ENCODE assay signal across 16 cellular contexts in the genomic region with DNA sequence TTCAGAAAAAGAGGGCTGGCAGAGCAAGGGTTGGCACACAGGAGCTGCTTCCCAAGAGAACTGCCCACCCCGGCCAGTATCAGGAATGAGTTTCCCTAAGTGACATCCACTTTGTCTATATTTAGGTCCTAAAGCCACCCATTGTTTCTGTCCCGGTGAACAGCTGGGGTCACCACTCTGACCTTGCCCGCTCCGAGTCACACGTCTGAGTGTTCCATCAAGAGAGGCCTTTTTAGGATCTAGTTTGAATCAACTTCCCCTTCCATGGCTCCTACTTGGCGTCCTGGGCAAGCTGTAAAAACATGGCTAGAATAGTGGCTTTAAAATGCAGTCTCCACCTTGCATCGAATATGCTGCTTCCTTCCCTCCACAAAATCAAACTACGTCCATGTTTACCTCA.
"Had no signal": no experiment of that assay in that cellular context is flagged by ENCODE, and none has a peak within 500 bp of the region (broad histone marks: within the 10 kb centered on the region; RNA-seq: fewer than 3 reads in every experiment).

No MANE protein-coding gene starts in this region.

- H3K27ac Mint-ChIP-seq: activated naive CD4-positive, alpha-beta T cell treated with anti-CD3 and anti-CD28 coated beads, Interleukin-2, amount 50 U/mL, for 72 hours; effector memory CD8-positive, alpha-beta T cell; natural killer cell treated with Interleukin-12 subunit alpha and Interleukin-12 subunit beta and Interleukin-15 and Interleukin-18, amount 100 ng/mL, for 72 hours; progenitor cell of endocrine pancreas had no signal

- H3K27me3 Mint-ChIP-seq: central memory CD8-positive, alpha-beta T cell; effector memory CD8-positive, alpha-beta T cell; natural killer cell treated with Interleukin-12 subunit alpha and Interleukin-12 subunit beta and Interleukin-15 and Interleukin-18, amount 100 ng/mL, for 72 hours; progenitor cell of endocrine pancreas had no signal

- H3K36me3 Mint-ChIP-seq: natural killer cell treated with Interleukin-12 subunit alpha and Interleukin-12 subunit beta and Interleukin-15 and Interleukin-18, amount 100 ng/mL, for 72 hours had no signal

- ATAC-seq: activated naive CD4-positive, alpha-beta T cell treated with anti-CD3 and anti-CD28 coated beads, Interleukin-2, amount 50 U/mL, for 72 hours; effector memory CD8-positive, alpha-beta T cell; left lobe of liver; natural killer cell treated with Interleukin-12 subunit alpha and Interleukin-12 subunit beta and Interleukin-15 and Interleukin-18, amount 100 ng/mL, for 72 hours; stimulated activated naive CD8-positive, alpha-beta T cell treated with anti-CD3 and anti-CD28 coated beads, Interleukin-15, Interleukin-2, amounts not matched to agents 100 U/mL and 50 U/mL, for 24 hours had no signal

- H3K4me3 Mint-ChIP-seq: central memory CD8-positive, alpha-beta T cell; effector memory CD8-positive, alpha-beta T cell; natural killer cell treated with Interleukin-12 subunit alpha and Interleukin-12 subunit beta and Interleukin-15 and Interleukin-18, amount 100 ng/mL, for 72 hours had no signal

- DNase-seq: activated CD4-positive, alpha-beta T cell treated with anti-CD3 and anti-CD28 coated beads for 1 hour; activated gamma-delta T cell treated with Interleukin-2 at 50 U/mL for 16 hours; activated T-cell treated with anti-CD3 and anti-CD28 coated beads, Interleukin-2, amount 50 U/mL, for 1 hour; dorsolateral prefrontal cortex; effector memory CD8-positive, alpha-beta T cell; kidney; mammary epithelial cell; midbrain; retina; stimulated activated CD4-positive, alpha-beta T cell treated with anti-CD3 and anti-CD28 coated beads, Interleukin-4, amount 100 ng/mL, for 4 hours; stimulated activated naive CD8-positive, alpha-beta T cell treated with anti-CD3 and anti-CD28 coated beads, Interleukin-15, Interleukin-2, amounts not matched to agents 100 U/mL and 50 U/mL, for 24 hours had no signal

- H3K4me3 ChIP-seq: dorsolateral prefrontal cortex had no signal

- H3K27ac ChIP-seq: dorsolateral prefrontal cortex had no signal

- H3K9me3 Mint-ChIP-seq: central memory CD8-positive, alpha-beta T cell; effector memory CD8-positive, alpha-beta T cell; natural killer cell treated with Interleukin-12 subunit alpha and Interleukin-12 subunit beta and Interleukin-15 and Interleukin-18, amount 100 ng/mL, for 72 hours had no signal
